26 cellular contexts compared by ENCODE assay signal in genomic region chr6:43277083-43277642, GRCh38. TPM values are rescaled to one million over a fixed set of nuclear protein-coding genes. Genes with fewer than 3 reads are reported as not detected.
DNase-seq lines count a peak whose midpoint lies in the region; ATAC-seq and TF ChIP-seq lines count a peak whose summit lies in the region.
"Had no signal": no experiment of that assay in that cellular context is flagged by ENCODE, and none has a peak within 500 bp of the region (broad histone marks: within the 10 kb centered on the region; RNA-seq: fewer than 3 reads in every experiment).

No MANE protein-coding gene starts in this region.

- H3K4me1 Mint-ChIP-seq in activated naive CD8-positive, alpha-beta T cell treated with anti-CD3 and anti-CD28 coated beads, Interleukin-2, amount 10 ng/mL, durations not matched to agents 7 days and 5 days = peaks cover 6% of the 10 kb centered on the region
- H3K4me1 Mint-ChIP-seq in activated naive CD8-positive, alpha-beta T cell treated with anti-CD3 and anti-CD28 coated beads, Interleukin-2, amount 50 U/mL, for 24 hours = peaks cover 5% of the 10 kb centered on the region
- H3K4me1 Mint-ChIP-seq in effector memory CD8-positive, alpha-beta T cell (ENCODE audit: low read depth in 2 of 2) = peaks cover 13 to 15% of the 10 kb centered on the region in 2 donors
- peaks cover 10 to 32% of the 10 kb centered on the region in 2 donors for H3K4me1 Mint-ChIP-seq in natural killer cell
- peaks cover 53% of the 10 kb centered on the region for H3K4me1 Mint-ChIP-seq in stimulated activated naive CD8-positive, alpha-beta T cell treated with anti-CD3 and anti-CD28 coated beads, Interleukin-15, amount 100 ng/mL, for 72 hours
- peaks cover 34% of the 10 kb centered on the region for H3K4me1 Mint-ChIP-seq in WTC11

- TF ChIP-seq CTCF in natural killer cell (IDR thresholded peaks at IDR 0.05) (no peak), WTC11 (IDR thresholded peaks at IDR 0.05) (no peak)

- no peak for ATAC-seq in activated naive CD8-positive, alpha-beta T cell treated with anti-CD3 and anti-CD28 coated beads, Interleukin-2, amount 10 ng/mL, durations not matched to agents 7 days and 5 days (ENCODE audit: low read depth)
- ATAC-seq in activated naive CD8-positive, alpha-beta T cell treated with anti-CD3 and anti-CD28 coated beads, Interleukin-2, amount 50 U/mL, for 24 hours = no peak
- no peak for ATAC-seq in effector memory CD8-positive, alpha-beta T cell (replicated peaks)
- no peak for ATAC-seq in natural killer cell
- no peak for ATAC-seq in stimulated activated naive CD8-positive, alpha-beta T cell treated with anti-CD3 and anti-CD28 coated beads, Interleukin-15, amount 100 ng/mL, for 72 hours
- no peak for ATAC-seq in WTC11

- peak overlapping the region; percentile 32 for H3K27ac Mint-ChIP-seq in activated naive CD8-positive, alpha-beta T cell treated with anti-CD3 and anti-CD28 coated beads, Interleukin-2, amount 10 ng/mL, durations not matched to agents 7 days and 5 days
- no peak overlapping the region for H3K27ac Mint-ChIP-seq in activated naive CD8-positive, alpha-beta T cell treated with anti-CD3 and anti-CD28 coated beads, Interleukin-2, amount 50 U/mL, for 24 hours
- no peak overlapping the region for H3K27ac Mint-ChIP-seq in effector memory CD8-positive, alpha-beta T cell
- no peak overlapping the region for H3K27ac Mint-ChIP-seq in natural killer cell
- peak overlapping the region in 1 of 2 donors; percentile 65 for H3K27ac Mint-ChIP-seq in stimulated activated naive CD8-positive, alpha-beta T cell treated with anti-CD3 and anti-CD28 coated beads, Interleukin-15, amount 100 ng/mL, for 72 hours
- H3K27ac Mint-ChIP-seq in WTC11 = no peak overlapping the region
- H3K27ac Mint-ChIP-seq: activated T-cell treated with anti-CD3 and anti-CD28 coated beads, Interleukin-2, amount 50 U/mL, for 24 hours had no signal

- CTCF ChIA-PET in WTC11 (lab: Charles Lee) = interaction anchor here (0.5 to 2.7 kb wide), 10 partner anchors 10 to 246 kb away, joined by 3 to 18 read pairs (median 4); partner anchors contain the start of gene DNPH1

- H3K4me3 Mint-ChIP-seq in activated naive CD8-positive, alpha-beta T cell treated with anti-CD3 and anti-CD28 coated beads, Interleukin-2, amount 10 ng/mL, durations not matched to agents 7 days and 5 days = peak overlapping the region; percentile 81
- no peak overlapping the region for H3K4me3 Mint-ChIP-seq in activated naive CD8-positive, alpha-beta T cell treated with anti-CD3 and anti-CD28 coated beads, Interleukin-2, amount 50 U/mL, for 24 hours
- peak overlapping the region; percentile 74 to 86 for H3K4me3 Mint-ChIP-seq in effector memory CD8-positive, alpha-beta T cell
- H3K4me3 Mint-ChIP-seq in natural killer cell (peak overlapping the region; percentile 28), WTC11 (no peak overlapping the region)
- H3K4me3 Mint-ChIP-seq in stimulated activated naive CD8-positive, alpha-beta T cell treated with anti-CD3 and anti-CD28 coated beads, Interleukin-15, amount 100 ng/mL, for 72 hours = no peak overlapping the region
- H3K4me3 Mint-ChIP-seq: activated T-cell treated with anti-CD3 and anti-CD28 coated beads, Interleukin-2, amount 50 U/mL, for 24 hours had no signal

- no peaks in the 10 kb centered on the region for H3K36me3 Mint-ChIP-seq in activated naive CD8-positive, alpha-beta T cell treated with anti-CD3 and anti-CD28 coated beads, Interleukin-2, amount 10 ng/mL, durations not matched to agents 7 days and 5 days
- H3K36me3 Mint-ChIP-seq in activated naive CD8-positive, alpha-beta T cell treated with anti-CD3 and anti-CD28 coated beads, Interleukin-2, amount 50 U/mL, for 24 hours (ENCODE audit: low read depth) = no peaks in the 10 kb centered on the region
- H3K36me3 Mint-ChIP-seq in effector memory CD8-positive, alpha-beta T cell (ENCODE audit: insufficient read depth) = no peaks in the 10 kb centered on the region
- H3K36me3 Mint-ChIP-seq in natural killer cell (no peaks in the 10 kb centered on the region), WTC11 (no peaks in the 10 kb centered on the region)

- intact Hi-C loops in natural killer cell (cut with micrococcal nuclease) = no loop called here

- DNase-seq in activated naive CD8-positive, alpha-beta T cell treated with anti-CD3 and anti-CD28 coated beads, Interleukin-2, amount 10 ng/mL, durations not matched to agents 7 days and 5 days = no peak
- no peak for DNase-seq in activated naive CD8-positive, alpha-beta T cell treated with anti-CD3 and anti-CD28 coated beads, Interleukin-2, amount 50 U/mL, for 24 hours
- no peak for DNase-seq in effector memory CD8-positive, alpha-beta T cell
- DNase-seq in natural killer cell (no peak), ecto neural progenitor cell (ENCODE audit: low spot score) (no peak), WTC11 (ENCODE audit: low spot score) (no peak)
- no peak for DNase-seq in activated CD8-positive, alpha-beta memory T cell treated with anti-CD3 and anti-CD28 coated beads, Interleukin-2, amount 50 U/mL, for 48 hours
- DNase-seq in stimulated activated naive CD8-positive, alpha-beta T cell treated with anti-CD3 and anti-CD28 coated beads, Interleukin-15, amount 100 ng/mL, for 72 hours = no peak
- DNase-seq: activated CD4-positive, alpha-beta T cell treated with anti-CD3 and anti-CD28 coated beads, Interleukin-2, amount 50 U/mL, for 48 hours; activated naive CD4-positive, alpha-beta T cell treated with anti-CD3 and anti-CD28 coated beads, Interleukin-2, amount 50 U/mL, for 16 hours; activated T-cell treated with anti-CD3 and anti-CD28 coated beads, Interleukin-2, amount 50 U/mL, for 24 hours; DMS153; GF-D8; Karpas-422; midbrain; NCI-H187 treated with DMSO at 0.1 percent for 48 hours; NCI-H226; OCI-M1; Right ventricle myocardium superior; stimulated activated CD8-positive, alpha-beta memory T cell treated with anti-CD3 and anti-CD28 coated beads, Interleukin-4, amount 100 ng/mL, for 48 hours; uterus had no signal

- POLR2A ChIA-PET in activated naive CD8-positive, alpha-beta T cell treated with anti-CD3 and anti-CD28 coated beads, Interleukin-2, amount 10 ng/mL, durations not matched to agents 7 days and 5 days (lab: Charles Lee) = no interaction called here
- POLR2A ChIA-PET in WTC11 (lab: Charles Lee) = interaction anchor here (1.0 kb wide), 1 partner anchor 57 kb away, joined by 5 read pairs; no protein-coding TSS in a partner anchor

- H3K27me3 Mint-ChIP-seq in activated naive CD8-positive, alpha-beta T cell treated with anti-CD3 and anti-CD28 coated beads, Interleukin-2, amount 10 ng/mL, durations not matched to agents 7 days and 5 days = peaks cover 54% of the 10 kb centered on the region
- H3K27me3 Mint-ChIP-seq in activated naive CD8-positive, alpha-beta T cell treated with anti-CD3 and anti-CD28 coated beads, Interleukin-2, amount 50 U/mL, for 24 hours = peaks cover 34% of the 10 kb centered on the region
- H3K27me3 Mint-ChIP-seq in effector memory CD8-positive, alpha-beta T cell = peaks cover 32 to 78% of the 10 kb centered on the region in 2 donors
- H3K27me3 Mint-ChIP-seq in natural killer cell (ENCODE audit: low read depth in 2 of 2) (peaks cover 30 to 38% of the 10 kb centered on the region in 2 donors), WTC11 (ENCODE audit: low read depth) (peaks cover 60% of the 10 kb centered on the region)
- H3K27me3 Mint-ChIP-seq in stimulated activated naive CD8-positive, alpha-beta T cell treated with anti-CD3 and anti-CD28 coated beads, Interleukin-15, amount 100 ng/mL, for 72 hours = peaks cover 80% of the 10 kb centered on the region

- no peaks in the 10 kb centered on the region for H3K9me3 Mint-ChIP-seq in activated naive CD8-positive, alpha-beta T cell treated with anti-CD3 and anti-CD28 coated beads, Interleukin-2, amount 10 ng/mL, durations not matched to agents 7 days and 5 days
- no peaks in the 10 kb centered on the region for H3K9me3 Mint-ChIP-seq in activated naive CD8-positive, alpha-beta T cell treated with anti-CD3 and anti-CD28 coated beads, Interleukin-2, amount 50 U/mL, for 24 hours
- no peaks in the 10 kb centered on the region for H3K9me3 Mint-ChIP-seq in effector memory CD8-positive, alpha-beta T cell
- H3K9me3 Mint-ChIP-seq in natural killer cell (no peaks in the 10 kb centered on the region), WTC11 (no peaks in the 10 kb centered on the region)
- no peaks in the 10 kb centered on the region for H3K9me3 Mint-ChIP-seq in stimulated activated naive CD8-positive, alpha-beta T cell treated with anti-CD3 and anti-CD28 coated beads, Interleukin-15, amount 100 ng/mL, for 72 hours
- H3K9me3 Mint-ChIP-seq: activated T-cell treated with anti-CD3 and anti-CD28 coated beads, Interleukin-2, amount 50 U/mL, for 24 hours had no signal

TF ChIP-seq in WTC11, 78 proteins besides CTCF, POLR2A, EP300 and RAD21 (continues in another document):
- TF ChIP-seq NR1H2 (CRISPR knock-in tag; IDR thresholded peaks at IDR 0.05) (no peak), FOXP1 (CRISPR knock-in tag; IDR thresholded peaks at IDR 0.05; ENCODE audit: borderline replicate concordance) (no peak)

RNA-seq across cellular contexts. Expression of gene SLC22A7, which starts 20.9 kb away (rescaled TPM):
- total RNA-seq in activated naive CD8-positive, alpha-beta T cell treated with anti-CD3 and anti-CD28 coated beads, Interleukin-2, amount 10 ng/mL, durations not matched to agents 7 days and 5 days = not detected
- total RNA-seq in natural killer cell = not detected
- total RNA-seq in WTC11 (2021) = not detected in 3 replicates
- total RNA-seq: fibroblast of lung, H7, left colon, osteoblast, right atrium auricular region, Right ventricle myocardium superior, uterus had no signal

RNA-seq across cellular contexts. Expression of gene CRIP3, which starts 31.5 kb away (rescaled TPM):
- total RNA-seq in activated naive CD8-positive, alpha-beta T cell treated with anti-CD3 and anti-CD28 coated beads, Interleukin-2, amount 10 ng/mL, durations not matched to agents 7 days and 5 days = under 1 TPM; 0.47 to 0.62 TPM
- total RNA-seq in natural killer cell (1 to 10 TPM; 3.6 to 5.3 (median 4.3) TPM), WTC11 (2021) (44.7 to 48.9 TPM (median 45.6 TPM) in 3 replicates)
- total RNA-seq: fibroblast of lung, osteoblast had no signal

RNA-seq across cellular contexts. Expression of gene TTBK1, which starts 33.9 kb away (rescaled TPM):
- total RNA-seq in activated naive CD8-positive, alpha-beta T cell treated with anti-CD3 and anti-CD28 coated beads, Interleukin-2, amount 10 ng/mL, durations not matched to agents 7 days and 5 days = not detected
- total RNA-seq in natural killer cell (under 1 TPM in 1 of 3 donors, not detected in 2; 0.07 TPM), WTC11 (2021) (0.66 to 0.78 TPM (median 0.68 TPM) in 3 replicates)
- total RNA-seq: H7 had no signal

RNA-seq across cellular contexts. Expression of gene DNPH1, which starts 47.9 kb away (rescaled TPM):
- 10 to 100 TPM; 42.2 to 43.7 TPM for total RNA-seq in activated naive CD8-positive, alpha-beta T cell treated with anti-CD3 and anti-CD28 coated beads, Interleukin-2, amount 10 ng/mL, durations not matched to agents 7 days and 5 days
- 10 to 100 TPM in 1 of 3 donors, 1 to 10 TPM in 2; 6.1 to 10.2 (median 8.0) TPM for total RNA-seq in natural killer cell
- total RNA-seq in WTC11 (2021) = 48.4 to 56.4 TPM (median 55.4 TPM) in 3 replicates

Comparison
In these comparisons a context has a peak if more than half of its experiments do, and no peak if none do; other contexts are left out.
1. H3K4me3 Mint-ChIP-seq: peak in activated naive CD8-positive, alpha-beta T cell treated with anti-CD3 and anti-CD28 coated beads, Interleukin-2, amount 10 ng/mL, durations not matched to agents 7 days and 5 days (single experiment), effector memory CD8-positive, alpha-beta T cell (2 of 2) and natural killer cell (single experiment); none in activated naive CD8-positive, alpha-beta T cell treated with anti-CD3 and anti-CD28 coated beads, Interleukin-2, amount 50 U/mL, for 24 hours (single experiment), stimulated activated naive CD8-positive, alpha-beta T cell treated with anti-CD3 and anti-CD28 coated beads, Interleukin-15, amount 100 ng/mL, for 72 hours (0 of 2) and WTC11 (single experiment).